In genomic region chr5:73496984-73497457, GRCh38 we compare ENCODE assay signal across 8 cellular contexts. TPM values are rescaled to one million over a fixed set of nuclear protein-coding genes. Genes with fewer than 3 reads are reported as not detected.
DNase-seq lines count a peak whose midpoint lies in the region; ATAC-seq, FAIRE-seq and TF ChIP-seq lines count a peak whose summit lies in the region.

No MANE protein-coding gene starts in this region.

- peak overlapping the region; percentile 84 for H2AFZ ChIP-seq in K562 (ENCODE audit: low read depth, low read length)

- H3K9ac ChIP-seq in K562 (ENCODE audit: insufficient read depth in 1 of 2, low read depth in 2 of 2, low read length in 2 of 2): peak overlapping the region in 1 of 2 experiments; percentile 99; a peak in 2 of 4 replicates

- peak overlapping the region; percentile 85 for H3K4me2 ChIP-seq in K562 (ENCODE audit: insufficient read depth, low read length)

- 0% methylated on average over 1 of the region's 1 CpG for WGBS in K562 (ENCODE audit: insufficient coverage, low coverage, missing lambda C conversion rate)

- peak; percentile 77 for FAIRE-seq in K562 (lab: Jason Lieb, UNC)

- CTCF ChIA-PET in K562 (lab: Yijun Ruan, JAX; ENCODE audit: low intra/inter-chr PET ratio): no interaction called here

- ATAC-seq in K562 (peak; percentile 60), HG02610 (IDR thresholded peaks at IDR 0.05; ENCODE audit: unreplicated experiment) (no peak), HG03439 (IDR thresholded peaks at IDR 0.05; ENCODE audit: unreplicated experiment) (no peak), HG02970 (IDR thresholded peaks at IDR 0.05; ENCODE audit: low FRiP score, unreplicated experiment) (no peak)

- TF ChIP-seq EP300 in K562 (IDR thresholded peaks at IDR 0.05; ENCODE audit: low read length): 0 out of 2 replicates have a peak, but pooled peaks have one; percentile 4

- H3K9me1 ChIP-seq in K562 (ENCODE audit: control insufficient read depth, insufficient read depth, low read length): no peaks in the 10 kb centered on the region

- H3K27me3 ChIP-seq in K562 (ENCODE audit: control insufficient read depth in 2 of 2, insufficient read depth in 2 of 2, low read length in 2 of 2) (no peaks in the 10 kb centered on the region), muscle layer of duodenum (ENCODE audit: low read depth, low read length) (no peaks in the 10 kb centered on the region)

- H3K9me3 ChIP-seq in K562 (replicated peaks; ENCODE audit: control insufficient read depth, insufficient read depth, low read depth, low read length) (no peaks in the 10 kb centered on the region), muscle layer of duodenum (ENCODE audit: control insufficient read depth in 1 of 2, low read length in 2 of 2) (no peaks in the 10 kb centered on the region)

- TF ChIP-seq CTCF in K562 (IDR thresholded peaks at IDR 0.05 in 2 of 3, conservative IDR thresholded peaks at IDR 0.05 in 1 of 3; ENCODE audit: insufficient read depth in 2 of 3, low read depth in 1 of 3, low read length in 3 of 3): peak in 2 of 3 experiments; percentile 58 to 70; a peak in 5 of 6 replicates

- H3K4me3 ChIP-seq in K562 (peak overlapping the region; percentile 93), muscle layer of duodenum (ENCODE audit: low read depth in 1 of 2, low read length in 2 of 2) (peak overlapping the region; percentile 82 to 96)

- POLR2A ChIA-PET in K562 (lab: Yijun Ruan, JAX): interaction anchor here (0.6 to 2.0 kb wide), 6 partner anchors 10 to 90 kb away, joined by 3 to 9 read pairs (median 3); no protein-coding TSS in a partner anchor

- H3K4me1 ChIP-seq in K562 (replicated peaks in 1 of 2; ENCODE audit: control insufficient read depth in 2 of 2, insufficient read depth in 2 of 2, low read length in 2 of 2): peaks cover 3% of the 10 kb centered on the region in 2 experiments; a peak in 4 of 5 replicates
- H3K4me1 ChIP-seq in muscle layer of duodenum (ENCODE audit: control insufficient read depth in 1 of 2, insufficient read depth in 2 of 2, low read length in 2 of 2): peaks cover 12 to 21% of the 10 kb centered on the region in 2 donors

- in situ Hi-C loops in K562 (cut with MboI): no loop called here

- intact Hi-C loops in K562 (cut with micrococcal nuclease): loop anchor here (5.0 kb wide), 1 partner anchor 45 kb away; no protein-coding TSS in a partner anchor

- H3K27ac ChIP-seq in K562 (ENCODE audit: extremely low read depth, low read depth, low read length): peak overlapping the region; percentile 98
- peak overlapping the region; percentile 97 for H3K27ac ChIP-seq in muscle layer of duodenum (ENCODE audit: low read length)

- peaks cover 29% of the 10 kb centered on the region for H3K36me3 ChIP-seq in K562 (ENCODE audit: control insufficient read depth, insufficient read depth, low read length)
- peaks cover 9 to 12% of the 10 kb centered on the region in 2 donors for H3K36me3 ChIP-seq in muscle layer of duodenum (ENCODE audit: control insufficient read depth in 1 of 2, insufficient read depth in 2 of 2, low read length in 2 of 2)

- TF ChIP-seq RAD21 in K562 (CRISPR knock-in tag; conservative IDR thresholded peaks at IDR 0.05 in 1 of 2, IDR thresholded peaks at IDR 0.05 in 1 of 2): peak in 1 of 2 experiments; percentile 30; a peak in 3 of 4 replicates

- peaks cover 9% of the 10 kb centered on the region; the same call in 1 of the 2 replicates for H4K20me1 ChIP-seq in K562 (replicated peaks; ENCODE audit: control insufficient read depth, insufficient read depth, low read length)

- peaks cover 47% of the 10 kb centered on the region for H3K79me2 ChIP-seq in K562 (ENCODE audit: control insufficient read depth, insufficient read depth, low read length)

- no TSS peak for BruUV-seq in K562 (replicated peaks; lab: Mats Ljungman, UMichigan)

- peak; percentile 53 for TF ChIP-seq POLR2A in K562 (conservative IDR thresholded peaks at IDR 0.05)

- DNase-seq in COR-L47 (lab: John Stamatoyannopoulos, UW): peak; percentile 71
- peak; percentile 89 for DNase-seq in HT1080 (ENCODE audit: low read depth)
- peak; percentile 64 for DNase-seq in NCI-H82 (lab: John Stamatoyannopoulos, UW)
- DNase-seq in K562 (ENCODE audit: extremely low read depth in 1 of 4, low spot score in 3 of 4): peak; percentile 50 to 80 (median 60)

TF ChIP-seq in K562, 482 proteins besides CTCF, POLR2A, EP300 and RAD21 (continues in another document):
- TF ChIP-seq HDAC2 (IDR thresholded peaks at IDR 0.05) (peak; percentile 44; the same call in 1 of the 2 replicates), PHF21A (IDR thresholded peaks at IDR 0.05; ENCODE audit: borderline replicate concordance, low read depth) (0 out of 2 replicates have a peak, but pooled peaks have one; percentile 44), ELF1 (tag; IDR thresholded peaks at IDR 0.05) (peak; percentile 57; the same call in 1 of the 2 replicates)
- TF ChIP-seq, protein P1, sequence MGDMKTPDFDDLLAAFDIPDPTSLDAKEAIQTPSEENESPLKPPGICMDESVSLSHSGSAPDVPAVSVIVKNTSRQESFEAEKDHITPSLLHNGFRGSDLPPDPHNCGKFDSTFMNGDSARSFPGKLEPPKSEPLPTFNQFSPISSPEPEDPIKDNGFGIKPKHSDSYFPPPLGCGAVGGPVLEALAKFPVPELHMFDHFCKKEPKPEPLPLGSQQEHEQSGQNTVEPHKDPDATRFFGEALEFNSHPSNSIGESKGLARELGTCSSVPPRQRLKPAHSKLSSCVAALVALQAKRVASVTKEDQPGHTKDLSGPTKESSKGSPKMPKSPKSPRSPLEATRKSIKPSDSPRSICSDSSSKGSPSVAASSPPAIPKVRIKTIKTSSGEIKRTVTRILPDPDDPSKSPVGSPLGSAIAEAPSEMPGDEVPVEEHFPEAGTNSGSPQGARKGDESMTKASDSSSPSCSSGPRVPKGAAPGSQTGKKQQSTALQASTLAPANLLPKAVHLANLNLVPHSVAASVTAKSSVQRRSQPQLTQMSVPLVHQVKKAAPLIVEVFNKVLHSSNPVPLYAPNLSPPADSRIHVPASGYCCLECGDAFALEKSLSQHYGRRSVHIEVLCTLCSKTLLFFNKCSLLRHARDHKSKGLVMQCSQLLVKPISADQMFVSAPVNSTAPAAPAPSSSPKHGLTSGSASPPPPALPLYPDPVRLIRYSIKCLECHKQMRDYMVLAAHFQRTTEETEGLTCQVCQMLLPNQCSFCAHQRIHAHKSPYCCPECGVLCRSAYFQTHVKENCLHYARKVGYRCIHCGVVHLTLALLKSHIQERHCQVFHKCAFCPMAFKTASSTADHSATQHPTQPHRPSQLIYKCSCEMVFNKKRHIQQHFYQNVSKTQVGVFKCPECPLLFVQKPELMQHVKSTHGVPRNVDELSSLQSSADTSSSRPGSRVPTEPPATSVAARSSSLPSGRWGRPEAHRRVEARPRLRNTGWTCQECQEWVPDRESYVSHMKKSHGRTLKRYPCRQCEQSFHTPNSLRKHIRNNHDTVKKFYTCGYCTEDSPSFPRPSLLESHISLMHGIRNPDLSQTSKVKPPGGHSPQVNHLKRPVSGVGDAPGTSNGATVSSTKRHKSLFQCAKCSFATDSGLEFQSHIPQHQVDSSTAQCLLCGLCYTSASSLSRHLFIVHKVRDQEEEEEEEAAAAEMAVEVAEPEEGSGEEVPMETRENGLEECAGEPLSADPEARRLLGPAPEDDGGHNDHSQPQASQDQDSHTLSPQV (IDR thresholded peaks at IDR 0.05): peak; percentile 33; the same call in 1 of the 2 replicates

RNA-seq across cellular contexts. Expression of gene BTF3, which starts 1.2 kb away (rescaled TPM):
- total RNA-seq in HT1080 (2014; rRNA removed; shearing (Covaris generic)): 641 and 881 TPM in 2 replicates
- polyA plus RNA-seq in HT1080 (2015; cell fraction: cytosol; rRNA removed): 1,050 and 1,581 TPM in 2 replicates
- polyA plus RNA-seq in HT1080 (2015; cell fraction: nucleus; rRNA removed): 501 and 570 TPM in 2 replicates
- total RNA-seq in K562 (2011; cell fraction: chromatin; rRNA removed; ENCODE audit: low replicate concordance): 52.4 and 105 TPM in 2 replicates
- 77.4 and 82.7 TPM in 2 replicates for total RNA-seq in K562 (2011; cell fraction: nucleolus; rRNA removed)
- 133 and 210 TPM in 2 replicates for total RNA-seq in K562 (2011; cell fraction: nucleoplasm; rRNA removed)
- total RNA-seq in K562 (2014; rRNA removed) (500 and 534 TPM in 2 replicates), K562 (2014; rRNA removed; fragmentation: Illumina TruSeq; extraction: Trizol) (775 and 842 TPM in 2 replicates), K562 (2015; rRNA removed; fragmentation: Illumina TruSeq; extraction: Trizol) (754 and 814 TPM in 2 replicates), K562 (2021) (808 and 883 TPM in 2 replicates)
- polyA plus RNA-seq in K562 (2011; rRNA removed) (761 and 848 TPM in 2 replicates), K562 (2014; fragmentation: Illumina TruSeq; extraction: Trizol) (1,456 and 1,637 TPM in 2 replicates), K562 (2014; fragmentation: Nextera tagmentation; extraction: Ambion mirVana) (1,000 to 10,000 TPM; 1,000 to 1,004 TPM), K562 (2014; rRNA removed) (860 and 925 TPM in 2 replicates)
- polyA plus RNA-seq in K562 (2011; cell fraction: cytosol; rRNA removed): 199 and 413 TPM in 2 replicates
- 206 and 312 TPM in 2 replicates for polyA plus RNA-seq in K562 (2011; cell fraction: nucleus; rRNA removed)
- polyA plus RNA-seq in K562 (2012): 1,014 and 1,078 TPM in 2 replicates
- 882 and 931 TPM in 2 replicates for polyA minus RNA-seq in K562 (2011; rRNA and poly(A)+ RNA removed)
- 300 and 339 TPM in 2 replicates for polyA minus RNA-seq in K562 (2011; cell fraction: cytosol; rRNA and poly(A)+ RNA removed)
- 52.6 and 126 TPM in 2 replicates for polyA minus RNA-seq in K562 (2011; cell fraction: nucleus; rRNA and poly(A)+ RNA removed)

RNA-seq across cellular contexts. Expression of gene FOXD1, which starts 48.4 kb away (rescaled TPM):
- 146 and 192 TPM in 2 replicates for total RNA-seq in HT1080 (2014; rRNA removed; shearing (Covaris generic))
- polyA plus RNA-seq in HT1080 (2015; cell fraction: cytosol; rRNA removed): 186 and 193 TPM in 2 replicates
- polyA plus RNA-seq in HT1080 (2015; cell fraction: nucleus; rRNA removed): 117 and 132 TPM in 2 replicates
- total RNA-seq in K562 (2011; cell fraction: chromatin; rRNA removed; ENCODE audit: low replicate concordance): not detected in 2 replicates
- 0.17 and 0.26 TPM in 2 replicates for total RNA-seq in K562 (2011; cell fraction: nucleolus; rRNA removed)
- total RNA-seq in K562 (2011; cell fraction: nucleoplasm; rRNA removed): 0.23 and 0.81 TPM in 2 replicates
- total RNA-seq in K562 (2014; rRNA removed) (0.33 TPM in 1 of 2 replicates, not detected in the other), K562 (2014; rRNA removed; fragmentation: Illumina TruSeq; extraction: Trizol) (0.07 TPM in 1 of 2 replicates, not detected in the other), K562 (2015; rRNA removed; fragmentation: Illumina TruSeq; extraction: Trizol) (not detected in 2 replicates), K562 (2021) (0.22 and 0.40 TPM in 2 replicates)
- polyA plus RNA-seq in K562 (2011; rRNA removed) (0.03 TPM in 2 replicates), K562 (2014; fragmentation: Illumina TruSeq; extraction: Trizol) (0.06 and 0.10 TPM in 2 replicates), K562 (2014; fragmentation: Nextera tagmentation; extraction: Ambion mirVana) (not detected), K562 (2014; rRNA removed) (0.20 TPM in 1 of 2 replicates, not detected in the other)
- polyA plus RNA-seq in K562 (2011; cell fraction: cytosol; rRNA removed): 0.04 and 0.06 TPM in 2 replicates
- 0.06 and 0.18 TPM in 2 replicates for polyA plus RNA-seq in K562 (2011; cell fraction: nucleus; rRNA removed)
- 0.07 and 0.09 TPM in 2 replicates for polyA plus RNA-seq in K562 (2012)
- polyA minus RNA-seq in K562 (2011; rRNA and poly(A)+ RNA removed): not detected in 2 replicates
- not detected in 2 replicates for polyA minus RNA-seq in K562 (2011; cell fraction: cytosol; rRNA and poly(A)+ RNA removed)
- polyA minus RNA-seq in K562 (2011; cell fraction: nucleus; rRNA and poly(A)+ RNA removed): 0.13 TPM in 1 of 2 replicates, not detected in the other

Comparison
In these comparisons a context has a peak if more than half of its experiments do, and no peak if none do; other contexts are left out.
1. RNA of gene FOXD1, which starts 48.4 kb away (total RNA-seq): 146 to 192 TPM in HT1080; 0.07 to 0.81 TPM in K562; every median in the first group is over 10 times any median in the second.
2. Peak in every context shown above with its lines, with median percentiles within 50 percentile points of each other: DNase-seq.